In the genomic region with DNA sequence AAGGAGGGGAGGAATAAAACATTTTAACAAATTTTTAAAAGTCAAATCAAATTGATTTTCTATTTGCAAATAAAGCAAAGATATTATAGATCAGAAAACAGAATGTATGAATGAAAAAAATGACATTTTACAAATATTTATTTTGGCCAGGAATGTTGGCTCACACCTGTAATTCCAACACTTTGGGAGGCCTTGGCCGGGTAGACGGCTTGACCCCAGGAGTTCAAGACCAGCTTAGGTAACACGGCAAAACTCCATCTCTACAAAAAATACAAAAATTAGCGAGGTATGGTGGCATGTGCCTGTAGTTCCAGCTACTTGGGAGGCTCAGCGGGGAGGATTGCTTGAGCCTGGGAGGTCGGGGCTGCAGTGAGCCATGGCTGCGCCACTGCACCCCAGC, we compare ENCODE assay signal across 25 cellular contexts.
"Had no signal": no experiment of that assay in that cellular context is flagged by ENCODE, and none has a peak within 500 bp of the region (broad histone marks: within the 10 kb centered on the region; RNA-seq: fewer than 3 reads in every experiment).

No MANE protein-coding gene starts in this region.

- ATAC-seq: activated CD8-positive, alpha-beta T cell treated with anti-CD3 and anti-CD28 coated beads for 36 hours; activated T-cell treated with anti-CD3 and anti-CD28 coated beads, Interleukin-2, amount 50 U/mL, for 72 hours; body of pancreas had no signal

- H3K27me3 Mint-ChIP-seq: activated CD4-positive, alpha-beta T cell treated with anti-CD3 and anti-CD28 coated beads, Interleukin-2, amount 10 ng/mL, durations not matched to agents 24 days and 14 days; activated CD8-positive, alpha-beta T cell treated with anti-CD3 and anti-CD28 coated beads for 36 hours; activated naive CD8-positive, alpha-beta T cell treated with anti-CD3 and anti-CD28 coated beads for 36 hours had no signal

- H3K9me3 ChIP-seq: body of pancreas, breast epithelium, SJCRH30 had no signal

- H3K9ac ChIP-seq: KMS-11 had no signal

- H3K4me3 Mint-ChIP-seq: activated CD4-positive, alpha-beta T cell treated with anti-CD3 and anti-CD28 coated beads, Interleukin-2, amount 10 ng/mL, durations not matched to agents 24 days and 14 days; activated CD8-positive, alpha-beta T cell treated with anti-CD3 and anti-CD28 coated beads for 36 hours; activated naive CD4-positive, alpha-beta T cell treated with anti-CD3 and anti-CD28 coated beads for 36 hours had no signal

- DNase-seq: activated CD4-positive, alpha-beta T cell treated with anti-CD3 and anti-CD28 coated beads, Interleukin-2, amount 10 ng/mL, durations not matched to agents 24 days and 14 days; activated CD4-positive, alpha-beta T cell treated with anti-CD3 and anti-CD28 coated beads, Interleukin-2, amount 50 U/mL, for 4 hours; activated CD8-positive, alpha-beta T cell treated with anti-CD3 and anti-CD28 coated beads for 36 hours; activated gamma-delta T cell; activated naive CD4-positive, alpha-beta T cell treated with anti-CD3 and anti-CD28 coated beads for 36 hours; activated naive CD8-positive, alpha-beta T cell treated with anti-CD3 and anti-CD28 coated beads for 36 hours; activated T-cell treated with anti-CD3 and anti-CD28 coated beads, Interleukin-2, amount 50 U/mL, for 1 hour; activated T-cell treated with anti-CD3 and anti-CD28 coated beads, Interleukin-2, amount 50 U/mL, for 72 hours; amygdala; MM.1S; MV-4-11; NCI-H1092; NCI-H1436 treated with DMSO at 0.1 percent for 48 hours; NCI-H1694 treated with DMSO at 0.1 percent for 48 hours; NCI-H2029; NCI-H345; NCI-H524 treated with DMSO at 0.1 percent for 48 hours; SHP77; SJCRH30; T1000 had no signal

- H3K27me3 ChIP-seq: body of pancreas, breast epithelium, SJCRH30 had no signal

- H3K9me3 Mint-ChIP-seq: activated CD4-positive, alpha-beta T cell treated with anti-CD3 and anti-CD28 coated beads, Interleukin-2, amount 10 ng/mL, durations not matched to agents 24 days and 14 days; activated CD8-positive, alpha-beta T cell treated with anti-CD3 and anti-CD28 coated beads for 36 hours; activated naive CD4-positive, alpha-beta T cell treated with anti-CD3 and anti-CD28 coated beads for 36 hours; activated naive CD8-positive, alpha-beta T cell treated with anti-CD3 and anti-CD28 coated beads for 36 hours; activated T-cell treated with anti-CD3 and anti-CD28 coated beads, Interleukin-2, amount 50 U/mL, for 72 hours; activated T-helper 2 cell treated with anti-CD3 and anti-CD28 coated beads, Interferon-gamma antibody, Interleukin-2, Interleukin-4, amounts not matched to agents 10 μg/mL and 5 μg/mL and 100 μg/mL, durations not matched to agents 14 hours and 24 hours and 36 hours had no signal

- H3K27ac ChIP-seq: breast epithelium, KMS-11, SJCRH30, SK-N-MC had no signal

- H3K4me3 ChIP-seq: body of pancreas, breast epithelium, SJCRH30, SK-N-MC had no signal

- H3K4me1 ChIP-seq: breast epithelium, SJCRH30 had no signal

- H3K36me3 ChIP-seq: breast epithelium had no signal

- H3K27ac Mint-ChIP-seq: activated CD4-positive, alpha-beta T cell treated with anti-CD3 and anti-CD28 coated beads, Interleukin-2, amount 10 ng/mL, durations not matched to agents 24 days and 14 days; activated CD8-positive, alpha-beta T cell treated with anti-CD3 and anti-CD28 coated beads for 36 hours; activated naive CD4-positive, alpha-beta T cell treated with anti-CD3 and anti-CD28 coated beads for 36 hours; activated T-cell treated with anti-CD3 and anti-CD28 coated beads, Interleukin-2, amount 50 U/mL, for 72 hours; activated T-helper 2 cell treated with anti-CD3 and anti-CD28 coated beads, Interferon-gamma antibody, Interleukin-2, Interleukin-4, amounts not matched to agents 10 μg/mL and 5 μg/mL and 100 μg/mL, durations not matched to agents 14 hours and 24 hours and 36 hours had no signal
